16 cellular contexts compared by ENCODE assay signal in the genomic region with DNA sequence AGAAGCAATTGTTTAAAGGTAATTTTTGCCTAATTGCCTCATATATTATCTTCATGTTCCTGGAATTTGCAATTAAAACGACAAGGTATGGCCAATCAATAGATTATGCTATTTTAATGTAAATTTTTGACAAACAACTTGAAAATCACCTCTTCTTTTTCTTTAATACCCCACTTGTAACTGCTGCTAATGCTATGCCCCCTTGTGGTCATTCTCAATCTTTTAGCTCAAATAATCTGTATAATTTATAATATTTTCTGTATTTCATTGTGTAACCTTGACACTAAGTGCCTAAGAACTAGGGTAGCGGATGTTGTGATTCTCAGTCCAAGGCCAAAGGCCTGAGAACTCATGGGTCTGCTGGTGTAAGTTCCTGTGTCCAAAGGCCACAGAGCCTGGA.
DNase-seq lines count a peak whose midpoint lies in the region; ATAC-seq and TF ChIP-seq lines count a peak whose summit lies in the region.
"Had no signal": no experiment of that assay in that cellular context is flagged by ENCODE, and none has a peak within 500 bp of the region (broad histone marks: within the 10 kb centered on the region; RNA-seq: fewer than 3 reads in every experiment).

No MANE protein-coding gene starts in this region.

- no peak overlapping the region for H4K5ac ChIP-seq in IMR-90 (ENCODE audit: low read depth, low read length)

- no peak overlapping the region for H2AFZ ChIP-seq in IMR-90 (replicated peaks; ENCODE audit: low read length, poor library complexity)

- H2AK9ac ChIP-seq in IMR-90 (replicated peaks; ENCODE audit: low read depth, low read length, poor library complexity) = no peak overlapping the region

- no peak overlapping the region for H3K56ac ChIP-seq in IMR-90 (ENCODE audit: extremely low read depth, insufficient read depth, low read length)

- no peak overlapping the region for H2BK120ac ChIP-seq in IMR-90 (ENCODE audit: low read depth, low read length)

- ATAC-seq in IMR-90 (ENCODE audit: low read depth) (no peak), foreskin keratinocyte (no peak)
- ATAC-seq: heart left ventricle; left cardiac atrium; naive thymus-derived CD4-positive, alpha-beta T cell; Right ventricle myocardium inferior; stimulated activated effector memory CD8-positive, alpha-beta T cell treated with anti-CD3 and anti-CD28 coated beads, Interleukin-12 subunit alpha, Interleukin-12 subunit beta, amount 100 ng/mL, for 72 hours had no signal

- H3K27ac Mint-ChIP-seq in glutamatergic neuron (ENCODE audit: unreplicated experiment) = no peak overlapping the region
- no peak overlapping the region for H3K27ac Mint-ChIP-seq in Caco-2 (ENCODE audit: unreplicated experiment)
- H3K27ac Mint-ChIP-seq: naive thymus-derived CD4-positive, alpha-beta T cell; stimulated activated effector memory CD8-positive, alpha-beta T cell treated with anti-CD3 and anti-CD28 coated beads, Interleukin-12 subunit alpha, Interleukin-12 subunit beta, amount 100 ng/mL, for 72 hours had no signal

- H3K9me3 Mint-ChIP-seq in glutamatergic neuron (ENCODE audit: unreplicated experiment) = peaks cover 1% of the 10 kb centered on the region
- no peaks in the 10 kb centered on the region for H3K9me3 Mint-ChIP-seq in Caco-2 (ENCODE audit: unreplicated experiment)
- H3K9me3 Mint-ChIP-seq: naive thymus-derived CD4-positive, alpha-beta T cell; stimulated activated effector memory CD8-positive, alpha-beta T cell treated with anti-CD3 and anti-CD28 coated beads, Interleukin-12 subunit alpha, Interleukin-12 subunit beta, amount 100 ng/mL, for 72 hours had no signal

- no TSS peak for BruUV-seq in IMR-90 (replicated peaks; lab: Mats Ljungman, UMichigan)
- no TSS peak for BruUV-seq in Caco-2 (replicated peaks; lab: Mats Ljungman, UMichigan)

- no peak overlapping the region for H3K9ac ChIP-seq in IMR-90 (ENCODE audit: low read depth, low read length)

- no peaks in the 10 kb centered on the region for H3K9me1 ChIP-seq in IMR-90 (ENCODE audit: insufficient read depth, low read length)

- H3K18ac ChIP-seq in IMR-90 (ENCODE audit: low read depth, low read length) = no peak overlapping the region

- no peak overlapping the region for H2BK15ac ChIP-seq in IMR-90 (ENCODE audit: low read depth, low read length)

- H3K4me1 ChIP-seq in IMR-90 (ENCODE audit: control insufficient read depth, insufficient read depth, low read length) (no peaks in the 10 kb centered on the region), foreskin keratinocyte (no peaks in the 10 kb centered on the region), Caco-2 (no peaks in the 10 kb centered on the region)
- H3K4me1 ChIP-seq: heart left ventricle had no signal

- POLR2A ChIA-PET in IMR-90 (lab: Charles Lee; ENCODE audit: unreplicated experiment) (no interaction called here), Caco-2 (lab: Charles Lee) (no interaction called here)

- H3K79me1 ChIP-seq in IMR-90 (ENCODE audit: low read depth in 1 of 2, low read length in 2 of 2) = no peaks in the 10 kb centered on the region

- H3K9me3 ChIP-seq in IMR-90 (ENCODE audit: control insufficient read depth, insufficient read depth, low read length) (no peaks in the 10 kb centered on the region), Caco-2 (no peaks in the 10 kb centered on the region)

- H3K27me3 ChIP-seq in IMR-90 (ENCODE audit: control insufficient read depth, insufficient read depth, low read length) (no peaks in the 10 kb centered on the region), foreskin keratinocyte (no peaks in the 10 kb centered on the region), Caco-2 (replicated peaks; ENCODE audit: control insufficient read depth, insufficient read depth, low read length) (no peaks in the 10 kb centered on the region)

- CTCF ChIA-PET in IMR-90 (lab: Yijun Ruan, JAX) (interaction anchor here (0.6 to 1.4 kb wide), 2 partner anchors 15 to 72 kb away, joined by 3 read pairs; no protein-coding TSS in a partner anchor), Caco-2 (lab: Charles Lee) (interaction anchor here (1.0 kb wide), 1 partner anchor 458 kb away, joined by 6 read pairs; no protein-coding TSS in a partner anchor)

- H3K36me3 Mint-ChIP-seq in glutamatergic neuron (ENCODE audit: unreplicated experiment) = no peaks in the 10 kb centered on the region
- no peaks in the 10 kb centered on the region for H3K36me3 Mint-ChIP-seq in Caco-2 (ENCODE audit: insufficient read depth, unreplicated experiment)
- H3K36me3 Mint-ChIP-seq: naive thymus-derived CD4-positive, alpha-beta T cell; stimulated activated effector memory CD8-positive, alpha-beta T cell treated with anti-CD3 and anti-CD28 coated beads, Interleukin-12 subunit alpha, Interleukin-12 subunit beta, amount 100 ng/mL, for 72 hours had no signal

- H3K36me3 ChIP-seq in IMR-90 (ENCODE audit: control insufficient read depth, insufficient read depth, low read length) (no peaks in the 10 kb centered on the region), Caco-2 (ENCODE audit: control insufficient read depth, insufficient read depth, low read length) (no peaks in the 10 kb centered on the region)
- H3K36me3 ChIP-seq: heart left ventricle had no signal

- TF ChIP-seq POLR2A in IMR-90 (IDR thresholded peaks at IDR 0.05; ENCODE audit: low read depth, low read length) = no peak

- dilution Hi-C loops in IMR-90 (cut with HindIII; ENCODE audit: low sequenced_read_pairs, unreplicated experiment) = no loop called here

- no peak overlapping the region for H4K8ac ChIP-seq in IMR-90 (ENCODE audit: low read depth in 2 of 2, low read length in 2 of 2)

- no peak overlapping the region for H3K4ac ChIP-seq in IMR-90 (ENCODE audit: low read depth, low read length)

- intact Hi-C loops in IMR-90 (cut with micrococcal nuclease) = no loop called here
- intact Hi-C loops in Caco-2 (cut with micrococcal nuclease; ENCODE audit: unreplicated experiment) = loop anchor here (1.0 kb wide), 1 partner anchor 458 kb away; no protein-coding TSS in a partner anchor

- TF ChIP-seq RAD21 in IMR-90 (IDR thresholded peaks at IDR 0.05; ENCODE audit: low read length) = no peak

- H3K4me1 Mint-ChIP-seq in glutamatergic neuron (ENCODE audit: low read depth, unreplicated experiment) (no peaks in the 10 kb centered on the region), Caco-2 (ENCODE audit: low read depth, unreplicated experiment) (no peaks in the 10 kb centered on the region)
- H3K4me1 Mint-ChIP-seq: naive thymus-derived CD4-positive, alpha-beta T cell; stimulated activated effector memory CD8-positive, alpha-beta T cell treated with anti-CD3 and anti-CD28 coated beads, Interleukin-12 subunit alpha, Interleukin-12 subunit beta, amount 100 ng/mL, for 72 hours had no signal

- H4K91ac ChIP-seq in IMR-90 (ENCODE audit: insufficient read depth, low read depth, low read length) = no peak overlapping the region

- no peak overlapping the region for H3K4me2 ChIP-seq in IMR-90 (ENCODE audit: low read depth, low read length)

- H3K4me3 Mint-ChIP-seq in glutamatergic neuron (ENCODE audit: unreplicated experiment) (no peak overlapping the region), Caco-2 (ENCODE audit: unreplicated experiment) (no peak overlapping the region)
- H3K4me3 Mint-ChIP-seq: naive thymus-derived CD4-positive, alpha-beta T cell; stimulated activated effector memory CD8-positive, alpha-beta T cell treated with anti-CD3 and anti-CD28 coated beads, Interleukin-12 subunit alpha, Interleukin-12 subunit beta, amount 100 ng/mL, for 72 hours had no signal

- no CpG with 5 or more reads among the region's 2 CpGs for WGBS in IMR-90 (ENCODE audit: extremely low coverage in 2 of 2, insufficient read length in 1 of 2), 2 experiments

- H2BK5ac ChIP-seq in IMR-90 (ENCODE audit: low read depth, low read length, poor library complexity, severe bottlenecking) = no peak overlapping the region

- DNase-seq in AG09309 (ENCODE audit: low read depth) = no peak
- DNase-seq in IMR-90 = no peak
- peak; percentile 37 for DNase-seq in SK-MEL-5 (ENCODE audit: low read depth, low spot score)
- DNase-seq in glutamatergic neuron = no peak
- DNase-seq in NCI-H146 treated with DMSO at 0.1 percent for 48 hours (lab: John Stamatoyannopoulos, UW; ENCODE audit: unreplicated experiment) = no peak
- DNase-seq in foreskin keratinocyte = no peak
- no peak for DNase-seq in Caco-2
- DNase-seq in HuH-7 (ENCODE audit: low spot score) = no peak
- DNase-seq: activated gamma-delta T cell; C1 segment of cervical spinal cord; heart left ventricle; left cardiac atrium; naive thymus-derived CD4-positive, alpha-beta T cell; stimulated activated CD4-positive, alpha-beta T cell treated with anti-CD3 and anti-CD28 coated beads, Interleukin-4, amount 100 ng/mL, for 1 hour had no signal

- H3K23ac ChIP-seq in IMR-90 (ENCODE audit: low read depth, low read length) = no peak overlapping the region

- no peaks in the 10 kb centered on the region for H4K20me1 ChIP-seq in IMR-90 (ENCODE audit: insufficient read depth, low read length)

- H3K4me3 ChIP-seq in AG09309 (ENCODE audit: control insufficient read depth, low read depth, low read length) = no peak overlapping the region
- H3K4me3 ChIP-seq in IMR-90 (ENCODE audit: insufficient read depth, low read depth, low read length) = no peak overlapping the region
- no peak overlapping the region for H3K4me3 ChIP-seq in Caco-2 (ENCODE audit: low read depth, low read length)
- H3K4me3 ChIP-seq: heart left ventricle had no signal

- in situ Hi-C loops in IMR-90 (cut with MboI; ENCODE audit: low sequenced_read_pairs) (no loop called here), SK-MEL-5 (cut with HindIII; ENCODE audit: low pct_unique_long_range_greater_than_20kb, low sequenced_read_pairs) (no loop called here)

- no peak overlapping the region for H3K14ac ChIP-seq in IMR-90 (replicated peaks; ENCODE audit: low read depth, low read length)

- no peaks in the 10 kb centered on the region for H3K27me3 Mint-ChIP-seq in glutamatergic neuron (ENCODE audit: unreplicated experiment)
- H3K27me3 Mint-ChIP-seq in Caco-2 (ENCODE audit: insufficient read depth, unreplicated experiment) = no peaks in the 10 kb centered on the region
- H3K27me3 Mint-ChIP-seq: naive thymus-derived CD4-positive, alpha-beta T cell had no signal

- H2BK20ac ChIP-seq in IMR-90 (ENCODE audit: low read depth, low read length) = no peak overlapping the region

- peak; percentile 24 for TF ChIP-seq CTCF in AG09309 (IDR thresholded peaks at IDR 0.05; ENCODE audit: control insufficient read depth, insufficient read depth, low read depth, low read length, missing control alignments)
- peak; percentile 27; the same call in 1 of the 2 replicates for TF ChIP-seq CTCF in IMR-90 (conservative IDR thresholded peaks at IDR 0.05; ENCODE audit: low read depth, low read length)
- peak; percentile 43 for TF ChIP-seq CTCF in glutamatergic neuron (IDR thresholded peaks at IDR 0.05; ENCODE audit: partially characterized antibody, unreplicated experiment)
- TF ChIP-seq CTCF in foreskin keratinocyte (conservative IDR thresholded peaks at IDR 0.05) = no peak
- no peak for TF ChIP-seq CTCF in Caco-2 (IDR thresholded peaks at IDR 0.05; ENCODE audit: insufficient read depth in 1 of 2, low read depth in 1 of 2, low read length in 1 of 2, severe bottlenecking in 1 of 2, unreplicated experiment in 1 of 2)

- no peak overlapping the region for H2AK5ac ChIP-seq in IMR-90 (ENCODE audit: low read depth, low read length)

- H3K27ac ChIP-seq in IMR-90 (ENCODE audit: insufficient read depth, low read length) (no peak overlapping the region), foreskin keratinocyte (no peak overlapping the region)
- H3K27ac ChIP-seq: heart left ventricle had no signal

TF ChIP-seq in IMR-90, 13 proteins besides CTCF, POLR2A, EP300 and RAD21 (continues in another document):
- no peak for TF ChIP-seq FOS (IDR thresholded peaks at IDR 0.05; ENCODE audit: low read depth, low read length)

Comparison
In these comparisons a context has a peak if more than half of its experiments do, and no peak if none do; other contexts are left out.
1. CTCF ChIP-seq: peak in AG09309 (single experiment), IMR-90 (single experiment) and glutamatergic neuron (single experiment); none in foreskin keratinocyte (single experiment) and Caco-2 (0 of 2).